26 cellular contexts compared by ENCODE assay signal in the genomic region with DNA sequence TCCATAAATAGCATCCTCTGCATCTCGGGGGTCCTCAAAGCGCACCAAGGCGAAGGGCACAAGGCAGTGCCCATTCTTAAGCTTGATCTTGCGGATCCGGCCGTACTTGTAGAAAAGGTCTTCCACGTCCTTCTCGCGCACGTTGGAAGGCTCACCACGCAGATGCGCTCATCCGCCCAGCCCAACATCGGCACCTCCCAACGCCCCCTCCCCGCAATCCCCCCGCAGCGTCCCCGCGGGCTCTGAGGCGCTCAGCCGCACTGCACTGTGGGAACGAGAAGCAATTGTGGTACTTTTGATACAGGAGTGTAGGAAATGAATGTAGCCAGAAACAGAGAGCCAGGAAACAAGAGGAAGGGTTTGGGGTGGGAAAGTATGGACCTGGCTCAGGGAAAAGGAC. TPM values are rescaled to one million over a fixed set of nuclear protein-coding genes. Genes with fewer than 3 reads are reported as not detected.
"Had no signal": no experiment of that assay in that cellular context is flagged by ENCODE, and none has a peak within 500 bp of the region (broad histone marks: within the 10 kb centered on the region; RNA-seq: fewer than 3 reads in every experiment).

No MANE protein-coding gene starts in this region.

- H3K27ac ChIP-seq: coronary artery, dorsolateral prefrontal cortex, epithelial cell of prostate, esophagus squamous epithelium, gastrocnemius medialis, heart right ventricle, left lung, lower lobe of right lung had no signal

- H3K27me3 ChIP-seq: dorsolateral prefrontal cortex, esophagus squamous epithelium, gastrocnemius medialis, left lung had no signal

- H3K9me3 Mint-ChIP-seq: mesothelial cell of epicardium had no signal

- H3K36me3 Mint-ChIP-seq: mesothelial cell of epicardium had no signal

- H3K9me3 ChIP-seq: esophagus squamous epithelium, gastrocnemius medialis, heart right ventricle, left lung, lower lobe of right lung, mucosa of descending colon had no signal

- H3K4me3 Mint-ChIP-seq: mesothelial cell of epicardium had no signal

- H3K36me3 ChIP-seq: esophagus squamous epithelium, gastrocnemius medialis, heart right ventricle, left lung, lower lobe of right lung had no signal

- H3K27ac Mint-ChIP-seq: mesothelial cell of epicardium had no signal

- ATAC-seq: esophagus mucosa, gastrocnemius medialis, heart right ventricle, left cardiac atrium, left lung, left ventricle myocardium superior, lower lobe of right lung, mucosa of descending colon had no signal

- H3K4me1 Mint-ChIP-seq: mesothelial cell of epicardium had no signal

- H3K4me1 ChIP-seq: esophagus squamous epithelium, gastrocnemius medialis, heart right ventricle, left lung, lower lobe of right lung had no signal

- H3K4me3 ChIP-seq: coronary artery, dorsolateral prefrontal cortex, esophagus squamous epithelium, gastrocnemius medialis, heart right ventricle, left lung, lower lobe of right lung, mucosa of descending colon had no signal

- DNase-seq: dermis blood vessel endothelial cell; dorsolateral prefrontal cortex; effector CD4-positive, alpha-beta T cell; effector memory CD4-positive, alpha-beta T cell; erythroblast; esophagus squamous epithelium; foreskin fibroblast; foreskin melanocyte; gastrocnemius medialis; glutamatergic neuron; head of caudate nucleus; heart right ventricle; hippocampal formation; left cardiac atrium; left ventricle myocardium superior; lower lobe of right lung; mesenchymal stem cell; mucosa of descending colon had no signal

RNA-seq across cellular contexts. Expression of gene AP3B2, which starts 17.5 kb away (rescaled TPM):
- total RNA-seq: glomerular endothelial cell, lung microvascular endothelial cell, myocyte had no signal

RNA-seq across cellular contexts. Expression of gene CPEB1, which starts 45.0 kb away (rescaled TPM):
- total RNA-seq: dermis blood vessel endothelial cell, glomerular endothelial cell had no signal
